In genomic region chr1:245270972-245271371, GRCh38 we compare ENCODE assay signal across 34 cellular contexts.
"Had no signal": no experiment of that assay in that cellular context is flagged by ENCODE, and none has a peak within 500 bp of the region (broad histone marks: within the 10 kb centered on the region; RNA-seq: fewer than 3 reads in every experiment).

No MANE protein-coding gene starts in this region.

- H3K4me3 ChIP-seq: ascending aorta, breast epithelium had no signal

- DNase-seq: activated CD4-positive, alpha-beta memory T cell treated with anti-CD3 and anti-CD28 coated beads, Interleukin-2, amount 10 ng/mL, durations not matched to agents 7 days and 5 days; activated CD4-positive, alpha-beta T cell treated with anti-CD3 and anti-CD28 coated beads for 1 hour; activated CD4-positive, alpha-beta T cell treated with anti-CD3 and anti-CD28 coated beads for 36 hours; activated CD4-positive, alpha-beta T cell treated with anti-CD3 and anti-CD28 coated beads for 48 hours; activated CD4-positive, alpha-beta T cell treated with anti-CD3 and anti-CD28 coated beads, Interleukin-2, amount 10 ng/mL, durations not matched to agents 7 days and 5 days; activated CD4-positive, alpha-beta T cell treated with anti-CD3 and anti-CD28 coated beads, Interleukin-2, amount 50 U/mL, for 48 hours; activated CD4-positive, CD25-positive, alpha-beta regulatory T cell; activated CD8-positive, alpha-beta memory T cell treated with anti-CD3 and anti-CD28 coated beads for 24 hours; activated CD8-positive, alpha-beta memory T cell treated with anti-CD3 and anti-CD28 coated beads, Interleukin-2, amount 10 ng/mL, durations not matched to agents 7 days and 5 days; activated CD8-positive, alpha-beta memory T cell treated with anti-CD3 and anti-CD28 coated beads, Interleukin-2, amount 50 U/mL, for 48 hours; activated CD8-positive, alpha-beta T cell treated with anti-CD3 and anti-CD28 coated beads, Interleukin-2, amount 10 ng/mL, durations not matched to agents 7 days and 5 days; activated effector memory CD4-positive, alpha-beta T cell treated with Interleukin-2 at 50 U/mL for 16 hours; activated gamma-delta T cell; activated naive CD4-positive, alpha-beta T cell treated with anti-CD3 and anti-CD28 coated beads, Interleukin-2, amount 10 ng/mL, durations not matched to agents 7 days and 5 days; activated naive CD4-positive, alpha-beta T cell treated with Interleukin-2 at 50 U/mL for 16 hours; activated naive CD8-positive, alpha-beta T cell treated with anti-CD3 and anti-CD28 coated beads, Interleukin-2, amount 10 ng/mL, durations not matched to agents 7 days and 5 days; activated naive CD8-positive, alpha-beta T cell treated with anti-CD3 and anti-CD28 coated beads, Interleukin-2, amount 50 U/mL, for 24 hours; activated T-cell treated with anti-CD3 and anti-CD28 coated beads, Interleukin-2, amount 50 U/mL, for 24 hours; activated T-cell treated with anti-CD3 and anti-CD28 coated beads, Interleukin-2, amount 50 U/mL, for 48 hours; amygdala; anterior cingulate cortex; brain microvascular endothelial cell; central memory CD4-positive, alpha-beta T cell; T-helper 2 cell; T-helper 9 cell had no signal

- H3K36me3 Mint-ChIP-seq: activated CD8-positive, alpha-beta memory T cell treated with anti-CD3 and anti-CD28 coated beads, Interleukin-2, amount 10 ng/mL, durations not matched to agents 7 days and 5 days; activated naive CD4-positive, alpha-beta T cell treated with anti-CD3 and anti-CD28 coated beads, Interleukin-2, amount 10 ng/mL, durations not matched to agents 7 days and 5 days; activated naive CD4-positive, alpha-beta T cell treated with anti-CD3 and anti-CD28 coated beads, Interleukin-2, amount 50 U/mL, for 24 hours; activated naive CD8-positive, alpha-beta T cell; activated naive CD8-positive, alpha-beta T cell treated with anti-CD3 and anti-CD28 coated beads, Interleukin-2, amount 10 ng/mL, durations not matched to agents 7 days and 5 days had no signal

- H3K36me3 ChIP-seq: ascending aorta, brain microvascular endothelial cell, breast epithelium had no signal

- ATAC-seq: activated CD4-positive, alpha-beta T cell treated with anti-CD3 and anti-CD28 coated beads for 36 hours; activated CD4-positive, CD25-positive, alpha-beta regulatory T cell treated with anti-CD3 and anti-CD28 coated beads, Interleukin-2, amount 50 U/mL, for 24 hours; activated CD8-positive, alpha-beta memory T cell treated with anti-CD3 and anti-CD28 coated beads, Interleukin-2, amount 10 ng/mL, durations not matched to agents 7 days and 5 days; activated CD8-positive, alpha-beta T cell treated with anti-CD3 and anti-CD28 coated beads, Interleukin-2, amount 10 ng/mL, durations not matched to agents 7 days and 5 days; activated naive CD8-positive, alpha-beta T cell treated with anti-CD3 and anti-CD28 coated beads, Interleukin-2, amount 50 U/mL, for 24 hours had no signal

- H3K9me3 ChIP-seq: breast epithelium had no signal

- H3K27me3 ChIP-seq: ascending aorta, brain microvascular endothelial cell, breast epithelium had no signal

- H3K27ac Mint-ChIP-seq: activated CD4-positive, alpha-beta memory T cell treated with anti-CD3 and anti-CD28 coated beads, Interleukin-2, amount 10 ng/mL, durations not matched to agents 7 days and 5 days; activated CD4-positive, alpha-beta T cell treated with anti-CD3 and anti-CD28 coated beads for 36 hours; activated CD4-positive, alpha-beta T cell treated with anti-CD3 and anti-CD28 coated beads, Interleukin-2, amount 10 ng/mL, durations not matched to agents 7 days and 5 days; activated CD8-positive, alpha-beta memory T cell treated with anti-CD3 and anti-CD28 coated beads, Interleukin-2, amount 10 ng/mL, durations not matched to agents 7 days and 5 days; activated CD8-positive, alpha-beta T cell treated with anti-CD3 and anti-CD28 coated beads, Interleukin-2, amount 10 ng/mL, durations not matched to agents 7 days and 5 days; activated naive CD4-positive, alpha-beta T cell treated with anti-CD3 and anti-CD28 coated beads, Interleukin-2, amount 10 ng/mL, durations not matched to agents 7 days and 5 days; activated naive CD4-positive, alpha-beta T cell treated with anti-CD3 and anti-CD28 coated beads, Interleukin-2, amount 50 U/mL, for 24 hours; activated naive CD8-positive, alpha-beta T cell; activated naive CD8-positive, alpha-beta T cell treated with anti-CD3 and anti-CD28 coated beads, Interleukin-2, amount 10 ng/mL, durations not matched to agents 7 days and 5 days; activated naive CD8-positive, alpha-beta T cell treated with anti-CD3 and anti-CD28 coated beads, Interleukin-2, amount 50 U/mL, for 24 hours; activated T-cell treated with anti-CD3 and anti-CD28 coated beads, Interleukin-2, amount 50 U/mL, for 24 hours; activated T-helper 2 cell treated with anti-CD3 and anti-CD28 coated beads, Interferon-gamma antibody, Interleukin-2, Interleukin-4, amounts not matched to agents 10 μg/mL and 5 μg/mL and 100 μg/mL, durations not matched to agents 14 hours and 24 hours and 36 hours; T-helper 1 cell treated with Interleukin-12 subunit alpha and Interleukin-12 subunit beta and Interleukin-4 antibody, amounts not matched to agents 30 μg/mL and 1 μg/mL, for 36 hours; T-helper 2 cell treated with Interferon-gamma antibody and Interleukin-4, amounts not matched to agents 5 μg/mL and 100 μg/mL, for 36 hours had no signal

- H3K27me3 Mint-ChIP-seq: activated naive CD4-positive, alpha-beta T cell treated with anti-CD3 and anti-CD28 coated beads, Interleukin-2, amount 10 ng/mL, durations not matched to agents 7 days and 5 days had no signal

- H3K4me1 ChIP-seq: ascending aorta, breast epithelium had no signal

- H3K4me3 Mint-ChIP-seq: activated CD4-positive, alpha-beta memory T cell treated with anti-CD3 and anti-CD28 coated beads, Interleukin-2, amount 10 ng/mL, durations not matched to agents 7 days and 5 days; activated CD4-positive, alpha-beta T cell treated with anti-CD3 and anti-CD28 coated beads for 36 hours; activated CD4-positive, alpha-beta T cell treated with anti-CD3 and anti-CD28 coated beads, Interleukin-2, amount 10 ng/mL, durations not matched to agents 7 days and 5 days; activated CD8-positive, alpha-beta memory T cell treated with anti-CD3 and anti-CD28 coated beads, Interleukin-2, amount 10 ng/mL, durations not matched to agents 7 days and 5 days; activated CD8-positive, alpha-beta T cell treated with anti-CD3 and anti-CD28 coated beads, Interleukin-2, amount 10 ng/mL, durations not matched to agents 7 days and 5 days; activated naive CD4-positive, alpha-beta T cell treated with anti-CD3 and anti-CD28 coated beads, Interleukin-2, amount 10 ng/mL, durations not matched to agents 7 days and 5 days; activated naive CD4-positive, alpha-beta T cell treated with anti-CD3 and anti-CD28 coated beads, Interleukin-2, amount 50 U/mL, for 24 hours; activated naive CD8-positive, alpha-beta T cell; activated naive CD8-positive, alpha-beta T cell treated with anti-CD3 and anti-CD28 coated beads, Interleukin-2, amount 10 ng/mL, durations not matched to agents 7 days and 5 days; activated naive CD8-positive, alpha-beta T cell treated with anti-CD3 and anti-CD28 coated beads, Interleukin-2, amount 50 U/mL, for 24 hours; activated T-cell treated with anti-CD3 and anti-CD28 coated beads, Interleukin-2, amount 50 U/mL, for 24 hours; T-helper 1 cell treated with Interleukin-12 subunit alpha and Interleukin-12 subunit beta and Interleukin-4 antibody, amounts not matched to agents 30 μg/mL and 1 μg/mL, for 36 hours; T-helper 2 cell treated with Interferon-gamma antibody and Interleukin-4, amounts not matched to agents 5 μg/mL and 100 μg/mL, for 36 hours had no signal

- H3K27ac ChIP-seq: ascending aorta, brain microvascular endothelial cell, breast epithelium, VCaP had no signal

- H3K4me1 Mint-ChIP-seq: activated CD4-positive, alpha-beta memory T cell treated with anti-CD3 and anti-CD28 coated beads, Interleukin-2, amount 10 ng/mL, durations not matched to agents 7 days and 5 days; activated CD4-positive, alpha-beta T cell treated with anti-CD3 and anti-CD28 coated beads for 36 hours; activated CD4-positive, alpha-beta T cell treated with anti-CD3 and anti-CD28 coated beads, Interleukin-2, amount 10 ng/mL, durations not matched to agents 7 days and 5 days; activated CD8-positive, alpha-beta memory T cell treated with anti-CD3 and anti-CD28 coated beads, Interleukin-2, amount 10 ng/mL, durations not matched to agents 7 days and 5 days; activated naive CD4-positive, alpha-beta T cell treated with anti-CD3 and anti-CD28 coated beads, Interleukin-2, amount 10 ng/mL, durations not matched to agents 7 days and 5 days; activated naive CD4-positive, alpha-beta T cell treated with anti-CD3 and anti-CD28 coated beads, Interleukin-2, amount 50 U/mL, for 24 hours; activated naive CD8-positive, alpha-beta T cell treated with anti-CD3 and anti-CD28 coated beads, Interleukin-2, amount 10 ng/mL, durations not matched to agents 7 days and 5 days; activated naive CD8-positive, alpha-beta T cell treated with anti-CD3 and anti-CD28 coated beads, Interleukin-2, amount 50 U/mL, for 24 hours had no signal

- H3K9me3 Mint-ChIP-seq: activated CD4-positive, alpha-beta memory T cell treated with anti-CD3 and anti-CD28 coated beads, Interleukin-2, amount 10 ng/mL, durations not matched to agents 7 days and 5 days; activated CD4-positive, alpha-beta T cell treated with anti-CD3 and anti-CD28 coated beads, Interleukin-2, amount 10 ng/mL, durations not matched to agents 7 days and 5 days; activated naive CD4-positive, alpha-beta T cell treated with anti-CD3 and anti-CD28 coated beads, Interleukin-2, amount 10 ng/mL, durations not matched to agents 7 days and 5 days; activated T-helper 2 cell treated with anti-CD3 and anti-CD28 coated beads, Interferon-gamma antibody, Interleukin-2, Interleukin-4, amounts not matched to agents 10 μg/mL and 5 μg/mL and 100 μg/mL, durations not matched to agents 14 hours and 24 hours and 36 hours; T-helper 1 cell treated with Interleukin-12 subunit alpha and Interleukin-12 subunit beta and Interleukin-4 antibody, amounts not matched to agents 30 μg/mL and 1 μg/mL, for 36 hours had no signal
